ENCODE assay signal across 20 cellular contexts in genomic region chr1:106492876-106493275, GRCh38.
DNase-seq lines count a peak whose midpoint lies in the region; ATAC-seq, FAIRE-seq and TF ChIP-seq lines count a peak whose summit lies in the region.
"Had no signal": no experiment of that assay in that cellular context is flagged by ENCODE, and none has a peak within 500 bp of the region (broad histone marks: within the 10 kb centered on the region; RNA-seq: fewer than 3 reads in every experiment).

No MANE protein-coding gene starts in this region.

- H4K20me1 ChIP-seq in HepG2 (ENCODE audit: insufficient read depth, low read length) (no peaks in the 10 kb centered on the region), GM12878 (ENCODE audit: control insufficient read depth, insufficient read depth) (no peaks in the 10 kb centered on the region)
- H4K20me1 ChIP-seq: BLaER1 treated with 17β-estradiol and CSF1 and Interleukin-3, amounts not matched to agents 10 nM and 100 nM had no signal

- H3K18ac ChIP-seq in neuronal stem cell (ENCODE audit: low read length), result no peak overlapping the region

- ATAC-seq in HepG2 (no peak), right lobe of liver (no peak), GM12878 (peak; percentile 27; the same call in 1 of the 3 replicates)
- ATAC-seq: A549; CD8-positive, alpha-beta T cell had no signal

- CTCF ChIA-PET in HepG2 (lab: Yijun Ruan, JAX; ENCODE audit: low intra/inter-chr PET ratio, low total read pairs), result no interaction called here
- CTCF ChIA-PET in GM12878 (lab: Yijun Ruan, JAX), result no interaction called here

- no peak overlapping the region for H3K4me2 ChIP-seq in HepG2 (ENCODE audit: low read depth, low read length)
- H3K4me2 ChIP-seq in GM12878 (ENCODE audit: control insufficient read depth, insufficient read depth), result no peak overlapping the region
- H3K4me2 ChIP-seq in neuronal stem cell (ENCODE audit: insufficient read depth, low read length, poor library complexity, severe bottlenecking), result no peak overlapping the region
- H3K4me2 ChIP-seq: A549; BLaER1 treated with 17β-estradiol and CSF1 and Interleukin-3, amounts not matched to agents 10 nM and 100 nM had no signal

- no peak overlapping the region for H4K8ac ChIP-seq in neuronal stem cell (ENCODE audit: low read depth, low read length)

- TF ChIP-seq EP300 in HepG2 (IDR thresholded peaks at IDR 0.05; ENCODE audit: low read depth in 2 of 2, low read length in 2 of 2), result no peak
- no peak for TF ChIP-seq EP300 in HepG2 (CRISPR knock-in tag; IDR thresholded peaks at IDR 0.05; ENCODE audit: borderline replicate concordance)
- TF ChIP-seq EP300 in GM12878 (IDR thresholded peaks at IDR 0.05; ENCODE audit: borderline replicate concordance in 1 of 2, control insufficient read depth in 1 of 2, low read depth in 2 of 2, low read length in 2 of 2), result no peak

- H2AFZ ChIP-seq in HepG2 (ENCODE audit: low read length), result peak overlapping the region; percentile 15
- no peak overlapping the region for H2AFZ ChIP-seq in GM12878 (ENCODE audit: control insufficient read depth, low read depth, low read length)
- H2AFZ ChIP-seq in neuronal stem cell (ENCODE audit: low read length), result peak overlapping the region; percentile 6

- WGBS in HepG2 (ENCODE audit: low lambda C conversion rate), result 1% methylated on average over 5 of the region's 5 CpGs
- WGBS in right lobe of liver (ENCODE audit: insufficient coverage, low coverage, low lambda C conversion rate, missing lambda C conversion rate), result 59% methylated on average over 5 of the region's 5 CpGs
- 14% methylated on average over 5 of the region's 5 CpGs for WGBS in GM12878 (ENCODE audit: insufficient coverage, insufficient replicate concordance, low lambda C conversion rate, missing lambda C conversion rate)
- no CpG with 5 or more reads among the region's 5 CpGs for WGBS in neuronal stem cell (ENCODE audit: extremely low coverage in 2 of 2, insufficient read length in 2 of 2, insufficient replicate concordance in 1 of 2), 2 donors

- no peak overlapping the region for H2BK15ac ChIP-seq in neuronal stem cell (ENCODE audit: low read length)

- H2BK12ac ChIP-seq in neuronal stem cell (ENCODE audit: low read length), result no peak overlapping the region

- H3K9ac ChIP-seq in HepG2 (ENCODE audit: insufficient read depth, low read depth, low read length) (no peak overlapping the region), GM12878 (ENCODE audit: control insufficient read depth, insufficient read depth, low read length) (no peak overlapping the region), neuronal stem cell (ENCODE audit: low read depth, low read length, poor library complexity) (no peak overlapping the region)
- H3K9ac ChIP-seq: BLaER1 treated with 17β-estradiol and CSF1 and Interleukin-3, amounts not matched to agents 10 nM and 100 nM had no signal

- H3K36me3 ChIP-seq in HepG2 (replicated peaks in 1 of 2; ENCODE audit: control insufficient read depth in 1 of 2, insufficient read depth in 2 of 2, low read length in 2 of 2), result no peaks in the 10 kb centered on the region
- no peaks in the 10 kb centered on the region for H3K36me3 ChIP-seq in right lobe of liver
- H3K36me3 ChIP-seq in GM12878 (ENCODE audit: control insufficient read depth in 2 of 2, insufficient read depth in 2 of 2, low read length in 1 of 2), result no peaks in the 10 kb centered on the region
- H3K36me3 ChIP-seq in neuronal stem cell (replicated peaks in 1 of 2; ENCODE audit: control insufficient read depth in 2 of 2, insufficient read depth in 2 of 2, low read length in 2 of 2), result no peaks in the 10 kb centered on the region
- H3K36me3 ChIP-seq: BLaER1 treated with 17β-estradiol and CSF1 and Interleukin-3, amounts not matched to agents 10 nM and 100 nM had no signal

- no peak overlapping the region for H2AK5ac ChIP-seq in neuronal stem cell (ENCODE audit: low read depth, low read length)

- H2BK5ac ChIP-seq in neuronal stem cell (ENCODE audit: low read length), result no peak overlapping the region

- H3K79me1 ChIP-seq in neuronal stem cell (ENCODE audit: low read depth, low read length), result no peaks in the 10 kb centered on the region

- H3K4me3 ChIP-seq in HepG2 (replicated peaks in 1 of 3; ENCODE audit: insufficient read depth in 1 of 3, low read depth in 2 of 3, low read length in 3 of 3), result no peak overlapping the region
- no peak overlapping the region for H3K4me3 ChIP-seq in right lobe of liver
- H3K4me3 ChIP-seq in GM12878, result no peak overlapping the region
- H3K4me3 ChIP-seq in neuronal stem cell (ENCODE audit: low read length in 2 of 2), result no peak overlapping the region
- H3K4me3 ChIP-seq: A549; BLaER1 treated with 17β-estradiol and CSF1 and Interleukin-3, amounts not matched to agents 10 nM and 100 nM had no signal

- FAIRE-seq in HepG2 (lab: Jason Lieb, UNC), result no peak
- FAIRE-seq in GM12878 (lab: Jason Lieb, UNC), result no peak
- FAIRE-seq in urothelium cell line (lab: Jason Lieb, UNC), result no peak
- FAIRE-seq in HTR-8/SVneo (lab: Jason Lieb, UNC), result no peak
- FAIRE-seq: A549, D721Med, GM12891, GM19239 had no signal

- TF ChIP-seq CTCF in HepG2 (CRISPR knock-in tag; IDR thresholded peaks at IDR 0.05) (no peak), right lobe of liver (IDR thresholded peaks at IDR 0.05) (no peak), GM12878 (IDR thresholded peaks at IDR 0.05 in 2 of 3, conservative IDR thresholded peaks at IDR 0.05 in 1 of 3; ENCODE audit: control insufficient read depth in 2 of 3, extremely low read depth in 1 of 3, insufficient read depth in 1 of 3, low read depth in 3 of 3, low read length in 3 of 3) (no peak)

- H3K9me3 ChIP-seq in HepG2 (ENCODE audit: low read length) (peaks cover 62% of the 10 kb centered on the region), right lobe of liver (no peaks in the 10 kb centered on the region), GM12878 (replicated peaks; ENCODE audit: control insufficient read depth, insufficient read depth, low read length) (no peaks in the 10 kb centered on the region), neuronal stem cell (replicated peaks in 1 of 2; ENCODE audit: control insufficient read depth in 2 of 2, insufficient read depth in 1 of 2, low read depth in 1 of 2, low read length in 2 of 2) (peaks cover 0 to 2% of the 10 kb centered on the region in 2 donors)
- H3K9me3 ChIP-seq: A549; BLaER1 treated with 17β-estradiol and CSF1 and Interleukin-3, amounts not matched to agents 10 nM and 100 nM; Caco-2 had no signal

- no peak for DNase-seq in HepG2 (ENCODE audit: low spot score)
- no peak for DNase-seq in right lobe of liver
- no peak for DNase-seq in GM12878 (ENCODE audit: low read depth, low spot score)
- no peak for DNase-seq in neuronal stem cell (ENCODE audit: low spot score)
- no peak for DNase-seq in urothelium cell line (ENCODE audit: low spot score)
- no peak for DNase-seq in HTR-8/SVneo (ENCODE audit: insufficient read length, low spot score)
- DNase-seq: AML-193; Caco-2; Calu3; CD4-positive, alpha-beta T cell; CD8-positive, alpha-beta T cell; DMS79 treated with DMSO at 0.1 percent for 48 hours; GDM1 had no signal

- H3K79me2 ChIP-seq in HepG2 (ENCODE audit: insufficient read depth, low read length) (no peaks in the 10 kb centered on the region), GM12878 (ENCODE audit: control insufficient read depth, insufficient read depth, low read length) (no peaks in the 10 kb centered on the region)

- no peak overlapping the region for H4K91ac ChIP-seq in neuronal stem cell (ENCODE audit: low read depth, low read length, poor library complexity)

- H3K23ac ChIP-seq in neuronal stem cell (ENCODE audit: low read depth, low read length, poor library complexity), result no peak overlapping the region

- no peak overlapping the region for H3K4ac ChIP-seq in neuronal stem cell (ENCODE audit: low read length)

- H3K14ac ChIP-seq in neuronal stem cell (ENCODE audit: low read length), result no peak overlapping the region

- BruUV-seq in HepG2 (replicated peaks; lab: Mats Ljungman, UMichigan), result no TSS peak
- no TSS peak for BruUV-seq in GM12878 (replicated peaks; lab: Mats Ljungman, UMichigan)

- H3K4me1 ChIP-seq in HepG2 (ENCODE audit: insufficient read depth, low read length), result no peaks in the 10 kb centered on the region
- no peaks in the 10 kb centered on the region for H3K4me1 ChIP-seq in right lobe of liver
- H3K4me1 ChIP-seq in GM12878 (ENCODE audit: control insufficient read depth, insufficient read depth, low read length), result no peaks in the 10 kb centered on the region
- peaks cover 0 to 8% of the 10 kb centered on the region in 2 donors for H3K4me1 ChIP-seq in neuronal stem cell (ENCODE audit: control insufficient read depth in 2 of 2, insufficient read depth in 1 of 2, low read depth in 1 of 2, low read length in 2 of 2)
- H3K4me1 ChIP-seq: A549; BLaER1 treated with 17β-estradiol and CSF1 and Interleukin-3, amounts not matched to agents 10 nM and 100 nM; Caco-2 had no signal

- TF ChIP-seq RAD21 in HepG2 (CRISPR knock-in tag; IDR thresholded peaks at IDR 0.05) (no peak), GM12878 (IDR thresholded peaks at IDR 0.05; ENCODE audit: insufficient read depth, low read depth, low read length) (no peak)

- H2BK120ac ChIP-seq in neuronal stem cell (ENCODE audit: low read depth, low read length), result no peak overlapping the region

- H3K27me3 ChIP-seq in HepG2 (ENCODE audit: control insufficient read depth in 1 of 2, insufficient read depth in 2 of 2, low read length in 2 of 2), result no peaks in the 10 kb centered on the region; a peak in 1 of 5 replicates
- H3K27me3 ChIP-seq in right lobe of liver, result no peaks in the 10 kb centered on the region
- no peaks in the 10 kb centered on the region for H3K27me3 ChIP-seq in GM12878 (replicated peaks in 1 of 2; ENCODE audit: control insufficient read depth in 2 of 2, insufficient read depth in 2 of 2, low read length in 1 of 2)
- H3K27me3 ChIP-seq in neuronal stem cell (ENCODE audit: control insufficient read depth in 3 of 3, insufficient read depth in 3 of 3, low read depth in 1 of 3, low read length in 3 of 3), result no peaks in the 10 kb centered on the region
- H3K27me3 ChIP-seq: BLaER1 treated with 17β-estradiol and CSF1 and Interleukin-3, amounts not matched to agents 10 nM and 100 nM had no signal

- SMC1A ChIA-PET in GM12878 (lab: Charles Lee; ENCODE audit: uncharacterized antibody, unreplicated experiment), result interaction anchor here (0.6 to 1.7 kb wide), 3 partner anchors 8 to 1158 kb away, joined by 3 read pairs; no protein-coding TSS in a partner anchor

- POLR2A ChIA-PET in HepG2 (lab: Yijun Ruan, JAX), result no interaction called here
- POLR2A ChIA-PET in GM12878 (lab: Charles Lee), result no interaction called here

- H3K27ac ChIP-seq in HepG2 (ENCODE audit: extremely low read length, insufficient read depth, low read length), result no peak overlapping the region
- H3K27ac ChIP-seq in right lobe of liver, result no peak overlapping the region
- no peak overlapping the region for H3K27ac ChIP-seq in GM12878 (ENCODE audit: control insufficient read depth, insufficient read depth)
- no peak overlapping the region for H3K27ac ChIP-seq in neuronal stem cell (replicated peaks; ENCODE audit: low read length)
- H3K27ac ChIP-seq: 22Rv1; A549; BLaER1 treated with 17β-estradiol and CSF1 and Interleukin-3, amounts not matched to agents 10 nM and 100 nM; C4-2B had no signal

- no peak for TF ChIP-seq POLR2A in HepG2 (IDR thresholded peaks at IDR 0.05; ENCODE audit: insufficient read depth in 1 of 2, low read depth in 2 of 2, low read length in 2 of 2)
- no peak for TF ChIP-seq POLR2A in right lobe of liver (IDR thresholded peaks at IDR 0.05)
- no peak for TF ChIP-seq POLR2A in GM12878 (IDR thresholded peaks at IDR 0.05; ENCODE audit: low read depth, low read length)

- RAD21 ChIA-PET in GM12878 (lab: Charles Lee; ENCODE audit: unreplicated experiment), result no interaction called here

- in situ Hi-C loops in HepG2 (cut with HindIII; ENCODE audit: extremely low pct_ligation_motif_present, low pct_unique_long_range_greater_than_20kb) (no loop called here), GM12878 (cut with MboI) (no loop called here)

- intact Hi-C loops in HepG2 (cut with micrococcal nuclease; ENCODE audit: unreplicated experiment), result no loop called here
- intact Hi-C loops in right lobe of liver (cut with DNase I), result no loop called here
- intact Hi-C loops in GM12878 (cut with micrococcal nuclease; ENCODE audit: unreplicated experiment), result no loop called here
